13 cellular contexts compared by ENCODE assay signal in the genomic region with DNA sequence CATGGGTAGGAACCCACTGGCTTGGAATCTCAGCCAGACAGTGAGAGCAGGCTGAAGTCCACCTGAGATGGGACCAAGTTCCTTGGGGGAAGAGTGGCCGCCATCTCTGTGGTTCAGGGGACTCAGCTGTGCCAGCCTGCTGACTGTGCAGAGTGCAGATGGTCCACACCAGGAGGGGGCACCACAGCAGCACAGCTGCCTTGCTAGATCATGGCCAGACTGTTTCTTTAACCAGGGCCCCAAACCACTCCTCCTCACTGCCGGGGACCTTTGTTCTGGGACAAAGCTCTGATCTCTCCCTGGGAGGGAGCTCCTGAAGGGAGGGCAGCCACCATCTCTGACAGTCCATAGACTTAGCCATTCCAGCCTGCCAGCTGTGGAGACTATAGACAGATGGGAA.
"Had no signal": no experiment of that assay in that cellular context is flagged by ENCODE, and none has a peak within 500 bp of the region (broad histone marks: within the 10 kb centered on the region; RNA-seq: fewer than 3 reads in every experiment).

No MANE protein-coding gene starts in this region.

- H3K36me3 ChIP-seq: esophagus muscularis mucosa, ovary, sigmoid colon, spleen had no signal

- FAIRE-seq: colon had no signal

- DNase-seq: activated CD4-positive, alpha-beta T cell treated with anti-CD3 and anti-CD28 coated beads, Interleukin-2, amount 50 U/mL, for 1 hour; activated naive CD8-positive, alpha-beta T cell treated with anti-CD3 and anti-CD28 coated beads for 36 hours; body of pancreas; caudate nucleus; left cardiac atrium; midbrain; ovary; sigmoid colon; spleen; stimulated activated CD4-positive, alpha-beta T cell treated with anti-CD3 and anti-CD28 coated beads, Interleukin-2, amount 100 ng/mL, for 24 hours had no signal

- H3K9me3 ChIP-seq: body of pancreas, ovary had no signal

- H3K4me1 ChIP-seq: body of pancreas, esophagus muscularis mucosa, sigmoid colon, spleen had no signal

- H3K4me3 ChIP-seq: body of pancreas, esophagus muscularis mucosa, lung, ovary, sigmoid colon, spleen had no signal

- H3K27ac ChIP-seq: body of pancreas, esophagus muscularis mucosa, ovary, sigmoid colon, spleen had no signal

- H3K27me3 ChIP-seq: body of pancreas, esophagus muscularis mucosa, ovary, sigmoid colon, spleen had no signal
